In the genomic region with DNA sequence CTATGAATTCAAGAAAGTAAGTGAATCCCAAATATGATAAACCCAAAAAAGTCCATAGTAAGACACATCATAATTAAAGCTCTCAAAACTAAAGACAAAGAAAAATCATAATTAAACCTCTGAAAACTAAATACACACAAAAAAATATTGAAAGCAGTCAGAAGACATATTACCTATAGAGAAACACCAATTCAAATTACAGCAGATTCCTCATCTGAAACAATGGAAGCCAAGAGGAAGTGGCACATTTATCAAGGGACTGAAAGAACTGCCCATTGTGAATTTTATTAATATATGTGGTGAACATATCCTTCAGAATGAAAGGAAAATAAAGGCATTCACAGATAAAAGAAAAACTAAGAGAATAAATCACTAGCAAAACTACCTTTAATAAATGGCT, we compare ENCODE assay signal across 23 cellular contexts.
DNase-seq lines count a peak whose midpoint lies in the region; ATAC-seq, FAIRE-seq and TF ChIP-seq lines count a peak whose summit lies in the region.
"Had no signal": no experiment of that assay in that cellular context is flagged by ENCODE, and none has a peak within 500 bp of the region (broad histone marks: within the 10 kb centered on the region; RNA-seq: fewer than 3 reads in every experiment).

No MANE protein-coding gene starts in this region.

- no TSS peak for BruUV-seq in GM12878 (replicated peaks; lab: Mats Ljungman, UMichigan)

- H3K4me1 ChIP-seq in GM12878 (ENCODE audit: control insufficient read depth, insufficient read depth, low read length) (no peaks in the 10 kb centered on the region), tibial artery (no peaks in the 10 kb centered on the region)

- H3K27me3 ChIP-seq in GM12878 (replicated peaks in 1 of 2; ENCODE audit: control insufficient read depth in 2 of 2, insufficient read depth in 2 of 2, low read length in 1 of 2) (no peaks in the 10 kb centered on the region), tibial artery (no peaks in the 10 kb centered on the region)

- no peak for ATAC-seq in GM12878
- ATAC-seq: HCT116, Panc1 had no signal

- CTCF ChIA-PET in GM12878 (lab: Yijun Ruan, JAX), result no interaction called here
- CTCF ChIA-PET in activated naive CD4-positive, alpha-beta T cell treated with anti-CD3 and anti-CD28 coated beads, Interleukin-2, amount 10 ng/mL, durations not matched to agents 7 days and 5 days (lab: Charles Lee), result no interaction called here

- POLR2A ChIA-PET in GM12878 (lab: Charles Lee), result no interaction called here

- no peaks in the 10 kb centered on the region for H4K20me1 ChIP-seq in GM12878 (ENCODE audit: control insufficient read depth, insufficient read depth)

- FAIRE-seq in A204.1 (lab: Jason Lieb, UNC), result peak; percentile 46
- no peak for FAIRE-seq in GM12878 (lab: Jason Lieb, UNC)
- FAIRE-seq: GM19239 had no signal

- H3K4me3 Mint-ChIP-seq in activated naive CD4-positive, alpha-beta T cell treated with anti-CD3 and anti-CD28 coated beads, Interleukin-2, amount 10 ng/mL, durations not matched to agents 7 days and 5 days, result no peak overlapping the region

- H3K9ac ChIP-seq in GM12878 (ENCODE audit: control insufficient read depth, insufficient read depth, low read length), result no peak overlapping the region

- RAD21 ChIA-PET in GM12878 (lab: Charles Lee; ENCODE audit: unreplicated experiment), result no interaction called here

- no peak for TF ChIP-seq CTCF in NB4 (IDR thresholded peaks at IDR 0.05; ENCODE audit: low read depth, low read length)
- no peak for TF ChIP-seq CTCF in GM12878 (IDR thresholded peaks at IDR 0.05 in 2 of 3, conservative IDR thresholded peaks at IDR 0.05 in 1 of 3; ENCODE audit: control insufficient read depth in 2 of 3, extremely low read depth in 1 of 3, insufficient read depth in 1 of 3, low read depth in 3 of 3, low read length in 3 of 3)
- no peak for TF ChIP-seq CTCF in tibial artery (IDR thresholded peaks at IDR 0.05)

- no peaks in the 10 kb centered on the region for H3K79me2 ChIP-seq in GM12878 (ENCODE audit: control insufficient read depth, insufficient read depth, low read length)

- intact Hi-C loops in GM12878 (cut with micrococcal nuclease; ENCODE audit: unreplicated experiment), result no loop called here
- intact Hi-C loops in tibial artery (cut with DNase I; ENCODE audit: low total_unique reads), result no loop called here

- H3K9me3 ChIP-seq in GM12878 (replicated peaks; ENCODE audit: control insufficient read depth, insufficient read depth, low read length) (peaks cover 8% of the 10 kb centered on the region; the same call in 2 of the 3 replicates), tibial artery (no peaks in the 10 kb centered on the region)

- H3K36me3 ChIP-seq in GM12878 (ENCODE audit: control insufficient read depth in 2 of 2, insufficient read depth in 2 of 2, low read length in 1 of 2), result no peaks in the 10 kb centered on the region
- peaks cover 5 to 22% (median 19%) of the 10 kb centered on the region in 3 donors for H3K36me3 ChIP-seq in tibial artery

- DNase-seq in ACHN, result peak; percentile 1
- peak; percentile 7 for DNase-seq in NB4 (ENCODE audit: low read depth)
- DNase-seq in GM12878 (ENCODE audit: low read depth, low spot score), result no peak
- DNase-seq in activated naive CD4-positive, alpha-beta T cell treated with anti-CD3 and anti-CD28 coated beads, Interleukin-2, amount 10 ng/mL, durations not matched to agents 7 days and 5 days, result no peak
- no peak for DNase-seq in tibial artery
- no peak for DNase-seq in erythroblast (lab: John Stamatoyannopoulos, UW)
- DNase-seq: Calu3, DMS79 treated with DMSO at 0.1 percent for 48 hours, KG1, MM.1S, NCI-H1092 treated with DMSO at 0.1 percent for 48 hours, NCI-H1436, NCI-H187 treated with DMSO at 0.1 percent for 48 hours, NCI-H446, NCI-H524 treated with DMSO at 0.1 percent for 48 hours, NCI-H774, SHP77, T-helper 1 cell had no signal

- no peak overlapping the region for H3K4me2 ChIP-seq in GM12878 (ENCODE audit: control insufficient read depth, insufficient read depth)

- no peak overlapping the region for H3K27ac Mint-ChIP-seq in activated naive CD4-positive, alpha-beta T cell treated with anti-CD3 and anti-CD28 coated beads, Interleukin-2, amount 10 ng/mL, durations not matched to agents 7 days and 5 days

- in situ Hi-C loops in ACHN (cut with HindIII; ENCODE audit: low pct_ligation_motif_present, low pct_unique_long_range_greater_than_20kb, low sequenced_read_pairs), result no loop called here
- in situ Hi-C loops in GM12878 (cut with MboI), result no loop called here

- H3K4me3 ChIP-seq in NB4 (ENCODE audit: low read depth, low read length), result no peak overlapping the region
- no peak overlapping the region for H3K4me3 ChIP-seq in GM12878
- no peak overlapping the region for H3K4me3 ChIP-seq in tibial artery

- SMC1A ChIA-PET in GM12878 (lab: Charles Lee; ENCODE audit: uncharacterized antibody, unreplicated experiment), result interaction anchor here (0.6 to 0.8 kb wide), 2 partner anchors 13 to 1491 kb away, joined by 3 read pairs; no protein-coding TSS in a partner anchor

- H2AFZ ChIP-seq in GM12878 (ENCODE audit: control insufficient read depth, low read depth, low read length), result no peak overlapping the region

- H3K36me3 Mint-ChIP-seq in activated naive CD4-positive, alpha-beta T cell treated with anti-CD3 and anti-CD28 coated beads, Interleukin-2, amount 10 ng/mL, durations not matched to agents 7 days and 5 days, result peaks cover 17% of the 10 kb centered on the region

- H3K27ac ChIP-seq in GM12878 (ENCODE audit: control insufficient read depth, insufficient read depth) (no peak overlapping the region), tibial artery (no peak overlapping the region)
- H3K27ac ChIP-seq: RWPE1 had no signal

- TF ChIP-seq RAD21 in GM12878 (IDR thresholded peaks at IDR 0.05; ENCODE audit: insufficient read depth, low read depth, low read length), result no peak

- TF ChIP-seq POLR2A in NB4 (IDR thresholded peaks at IDR 0.05; ENCODE audit: extremely low read depth, insufficient read length) (no peak), GM12878 (IDR thresholded peaks at IDR 0.05; ENCODE audit: low read depth, low read length) (no peak), erythroblast (IDR thresholded peaks at IDR 0.05; ENCODE audit: low read length) (no peak)

- no peaks in the 10 kb centered on the region for H3K4me1 Mint-ChIP-seq in activated naive CD4-positive, alpha-beta T cell treated with anti-CD3 and anti-CD28 coated beads, Interleukin-2, amount 10 ng/mL, durations not matched to agents 7 days and 5 days

- no peak for TF ChIP-seq EP300 in GM12878 (IDR thresholded peaks at IDR 0.05; ENCODE audit: borderline replicate concordance in 1 of 2, control insufficient read depth in 1 of 2, low read depth in 2 of 2, low read length in 2 of 2)

- peaks cover 11% of the 10 kb centered on the region for H3K9me3 Mint-ChIP-seq in activated naive CD4-positive, alpha-beta T cell treated with anti-CD3 and anti-CD28 coated beads, Interleukin-2, amount 10 ng/mL, durations not matched to agents 7 days and 5 days

- H3K27me3 Mint-ChIP-seq in activated naive CD4-positive, alpha-beta T cell treated with anti-CD3 and anti-CD28 coated beads, Interleukin-2, amount 10 ng/mL, durations not matched to agents 7 days and 5 days, result no peaks in the 10 kb centered on the region

TF ChIP-seq in GM12878, 131 proteins besides CTCF, POLR2A, EP300 and RAD21:
- TF ChIP-seq, protein P1, sequence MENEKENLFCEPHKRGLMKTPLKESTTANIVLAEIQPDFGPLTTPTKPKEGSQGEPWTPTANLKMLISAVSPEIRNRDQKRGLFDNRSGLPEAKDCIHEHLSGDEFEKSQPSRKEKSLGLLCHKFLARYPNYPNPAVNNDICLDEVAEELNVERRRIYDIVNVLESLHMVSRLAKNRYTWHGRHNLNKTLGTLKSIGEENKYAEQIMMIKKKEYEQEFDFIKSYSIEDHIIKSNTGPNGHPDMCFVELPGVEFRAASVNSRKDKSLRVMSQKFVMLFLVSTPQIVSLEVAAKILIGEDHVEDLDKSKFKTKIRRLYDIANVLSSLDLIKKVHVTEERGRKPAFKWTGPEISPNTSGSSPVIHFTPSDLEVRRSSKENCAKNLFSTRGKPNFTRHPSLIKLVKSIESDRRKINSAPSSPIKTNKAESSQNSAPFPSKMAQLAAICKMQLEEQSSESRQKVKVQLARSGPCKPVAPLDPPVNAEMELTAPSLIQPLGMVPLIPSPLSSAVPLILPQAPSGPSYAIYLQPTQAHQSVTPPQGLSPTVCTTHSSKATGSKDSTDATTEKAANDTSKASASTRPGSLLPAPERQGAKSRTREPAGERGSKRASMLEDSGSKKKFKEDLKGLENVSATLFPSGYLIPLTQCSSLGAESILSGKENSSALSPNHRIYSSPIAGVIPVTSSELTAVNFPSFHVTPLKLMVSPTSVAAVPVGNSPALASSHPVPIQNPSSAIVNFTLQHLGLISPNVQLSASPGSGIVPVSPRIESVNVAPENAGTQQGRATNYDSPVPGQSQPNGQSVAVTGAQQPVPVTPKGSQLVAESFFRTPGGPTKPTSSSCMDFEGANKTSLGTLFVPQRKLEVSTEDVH (IDR thresholded peaks at IDR 0.05; ENCODE audit: low read depth, partially characterized antibody), result no peak
- TF ChIP-seq CREM (IDR thresholded peaks at IDR 0.05; ENCODE audit: low read depth), result no peak
- TF ChIP-seq CBX5 (IDR thresholded peaks at IDR 0.05; ENCODE audit: low read depth), result peak; percentile 88
- TF ChIP-seq NRF1 (conservative IDR thresholded peaks at IDR 0.05; ENCODE audit: low read depth, low read length), result no peak
- no peak for TF ChIP-seq POLR2AphosphoS5 (IDR thresholded peaks at IDR 0.05; ENCODE audit: low read length)

Comparison
In these comparisons a context has a peak if more than half of its experiments do, and no peak if none do; other contexts are left out.
1. DNase-seq: peak in ACHN (single experiment) and NB4 (single experiment); none in GM12878 (single experiment), activated naive CD4-positive, alpha-beta T cell treated with anti-CD3 and anti-CD28 coated beads, Interleukin-2, amount 10 ng/mL, durations not matched to agents 7 days and 5 days (single experiment), tibial artery (0 of 2) and erythroblast (0 of 2).